8 cellular contexts compared by ENCODE assay signal in genomic region chr1:153922838-153923652, GRCh38. TPM values are rescaled to one million over a fixed set of nuclear protein-coding genes. Genes with fewer than 3 reads are reported as not detected.
A peak's percentile ranks its signal among the peaks of the same experiment; 100 is the strongest.
DNase-seq lines count a peak whose midpoint lies in the region; TF ChIP-seq lines count a peak whose summit lies in the region.

TSS of gene GATAD2B (minus strand) at chr1:153922972. CDS start at chr1:153828347, 94,625 bp downstream.

- no peaks in the 10 kb centered on the region for H3K9me2 ChIP-seq in MM.1S (replicated peaks; ENCODE audit: insufficient read depth, low read length)

- TF ChIP-seq CTCF in MM.1S (IDR thresholded peaks at IDR 0.05; ENCODE audit: low read length) (no peak), foreskin fibroblast (IDR thresholded peaks at IDR 0.05; ENCODE audit: low read depth, low read length) (no peak), neural crest cell (conservative IDR thresholded peaks at IDR 0.05) (no peak)

- peaks cover 2% of the 10 kb centered on the region for H3K27me3 Mint-ChIP-seq in neural crest cell (ENCODE audit: low read depth)

- H3K27ac Mint-ChIP-seq in neural crest cell (ENCODE audit: unreplicated experiment) = peak within 1 kb of the TSS; percentile 97

- peak within 1 kb of the TSS; percentile 91 for H3K4me3 Mint-ChIP-seq in neural crest cell

- DNase-seq in HAP-1 (ENCODE audit: low spot score in 2 of 2) = peak; percentile 100
- DNase-seq in MM.1S = peak; percentile 100
- peak; percentile 100 for DNase-seq in SIG-M5 (lab: John Stamatoyannopoulos, UW)
- DNase-seq in activated gamma-delta T cell (lab: John Stamatoyannopoulos, UW) = peak; percentile 96
- DNase-seq in foreskin fibroblast = peak; percentile 100
- peak; percentile 97 for DNase-seq in neural crest cell (ENCODE audit: low read depth, low spot score)

- H3K4me1 ChIP-seq in ES-I3 (ENCODE audit: insufficient read depth, low read length) (peaks cover 13% of the 10 kb centered on the region), HAP-1 (peaks cover 21% of the 10 kb centered on the region), MM.1S (ENCODE audit: low read length) (peaks cover 24% of the 10 kb centered on the region), stomach smooth muscle (ENCODE audit: control insufficient read depth, insufficient read depth, low read length) (peaks cover 31% of the 10 kb centered on the region)

- H3K79me2 ChIP-seq in MM.1S (ENCODE audit: low read length) = peaks cover 52% of the 10 kb centered on the region

- peak within 1 kb of the TSS; percentile 69 for H2AFZ ChIP-seq in MM.1S (ENCODE audit: low read length)

- in situ Hi-C loops in HAP-1 (cut with MboI; ENCODE audit: low sequenced_read_pairs) = no loop called here

- no peaks in the 10 kb centered on the region for H3K36me3 Mint-ChIP-seq in neural crest cell (ENCODE audit: low read depth)

- H3K9ac ChIP-seq in ES-I3 (ENCODE audit: low read depth, low read length) (peak within 1 kb of the TSS; percentile 73), MM.1S (ENCODE audit: low read length) (peak within 1 kb of the TSS; percentile 73), stomach smooth muscle (ENCODE audit: low read length in 2 of 2) (peak within 1 kb of the TSS; percentile 92 to 96)

- H3K27ac ChIP-seq in MM.1S (ENCODE audit: low read length) = peak within 1 kb of the TSS; percentile 52; the same call in 1 of the 2 replicates
- H3K27ac ChIP-seq in stomach smooth muscle (ENCODE audit: low read length) = peak within 1 kb of the TSS; percentile 78

- H3K9me3 Mint-ChIP-seq in neural crest cell = no peaks in the 10 kb centered on the region

- H3K4me3 ChIP-seq in HAP-1 = peak within 1 kb of the TSS; percentile 62
- H3K4me3 ChIP-seq in MM.1S (ENCODE audit: low read length) = peak within 1 kb of the TSS; percentile 79
- H3K4me3 ChIP-seq in foreskin fibroblast (ENCODE audit: low read depth in 1 of 2, low read length in 2 of 2) = peak within 1 kb of the TSS; percentile 58 to 85
- H3K4me3 ChIP-seq in stomach smooth muscle (ENCODE audit: low read length in 2 of 2) = peak within 1 kb of the TSS; percentile 90 to 96

- H3K4me2 ChIP-seq in MM.1S (ENCODE audit: low read depth, low read length) = peak within 1 kb of the TSS; percentile 80

- H4K20me1 ChIP-seq in MM.1S (ENCODE audit: insufficient read depth, low read length) = peaks cover 25% of the 10 kb centered on the region

- H3K27me3 ChIP-seq in HAP-1 (ENCODE audit: low read depth) (no peaks in the 10 kb centered on the region), MM.1S (replicated peaks; ENCODE audit: insufficient read depth, low read length) (no peaks in the 10 kb centered on the region), stomach smooth muscle (ENCODE audit: control insufficient read depth in 1 of 2, insufficient read depth in 2 of 2, low read length in 2 of 2) (no peaks in the 10 kb centered on the region)

- H3K9me3 ChIP-seq in ES-I3 (ENCODE audit: control insufficient read depth, insufficient read depth, low read length) (no peaks in the 10 kb centered on the region), HAP-1 (no peaks in the 10 kb centered on the region), MM.1S (replicated peaks; ENCODE audit: insufficient read depth, low read length) (no peaks in the 10 kb centered on the region), stomach smooth muscle (ENCODE audit: control insufficient read depth in 2 of 2, low read length in 2 of 2) (no peaks in the 10 kb centered on the region)

- H3K4me1 Mint-ChIP-seq in neural crest cell = peaks cover 37% of the 10 kb centered on the region

- H3K36me3 ChIP-seq in ES-I3 (ENCODE audit: insufficient read depth, low read length) (no peaks in the 10 kb centered on the region), HAP-1 (replicated peaks) (peaks cover 6% of the 10 kb centered on the region), MM.1S (replicated peaks; ENCODE audit: insufficient read depth, low read length) (no peaks in the 10 kb centered on the region), stomach smooth muscle (ENCODE audit: control insufficient read depth in 2 of 2, insufficient read depth in 2 of 2, low read length in 2 of 2) (no peaks in the 10 kb centered on the region)

- H3F3A ChIP-seq in MM.1S (ENCODE audit: insufficient read depth, low read length) = peaks cover 30% of the 10 kb centered on the region

RNA-seq across cellular contexts. Expression of gene GATAD2B, which starts in this region (rescaled TPM):
- 49.7 and 52.5 TPM in 2 replicates for total RNA-seq in neural crest cell

Comparison
In these comparisons a context has a peak if more than half of its experiments do, and no peak if none do; other contexts are left out.
1. Peak in every context shown above with its lines: DNase-seq, H3K4me3 ChIP-seq and H3K27ac ChIP-seq.